In genomic region chr18:717003-717402, GRCh38 we compare ENCODE assay signal across 28 cellular contexts.
"Had no signal": no experiment of that assay in that cellular context is flagged by ENCODE, and none has a peak within 500 bp of the region (broad histone marks: within the 10 kb centered on the region; RNA-seq: fewer than 3 reads in every experiment).

No MANE protein-coding gene starts in this region.

- H3K4me2 ChIP-seq: SK-N-SH had no signal

- H3K4me1 Mint-ChIP-seq: nephron had no signal

- ATAC-seq: activated CD8-positive, alpha-beta memory T cell treated with anti-CD3 and anti-CD28 coated beads, Interleukin-2, amount 10 ng/mL, durations not matched to agents 7 days and 5 days; esophagus mucosa; heart left ventricle; lower lobe of right lung had no signal

- H3K27me3 ChIP-seq: breast epithelium, heart left ventricle, right lobe of liver, stomach, thyroid gland, upper lobe of left lung, vagina had no signal

- H3K36me3 ChIP-seq: breast epithelium, lower lobe of right lung, neutrophil, right lobe of liver, stomach, thyroid gland, upper lobe of left lung, vagina had no signal

- H3K27ac Mint-ChIP-seq: dendritic cell treated with granulocyte-macrophage colony-stimulating factor and Interleukin-4, amounts not matched to agents 40 ng/mL and 50 ng/mL, for 4 days; endodermal cell; nephron; T-helper 1 cell treated with Interleukin-12 subunit alpha and Interleukin-12 subunit beta and Interleukin-4 antibody, amounts not matched to agents 30 μg/mL and 1 μg/mL, for 36 hours had no signal

- DNase-seq: activated CD4-positive, alpha-beta T cell treated with anti-CD3 and anti-CD28 coated beads for 48 hours; activated CD4-positive, alpha-beta T cell treated with anti-CD3 and anti-CD28 coated beads, Interleukin-2, amount 50 U/mL, for 48 hours; activated CD8-positive, alpha-beta memory T cell treated with anti-CD3 and anti-CD28 coated beads, Interleukin-2, amount 10 ng/mL, durations not matched to agents 7 days and 5 days; central memory CD4-positive, alpha-beta T cell; endodermal cell; foreskin fibroblast; heart left ventricle; hypothalamus; lower lobe of right lung; mesendoderm; right lobe of liver; SK-N-SH; stimulated activated CD4-positive, alpha-beta T cell treated with anti-CD3 and anti-CD28 coated beads, Interleukin-2, amount 100 ng/mL, for 48 hours; stomach; SW 1271; T-helper 9 cell; thyroid gland; upper lobe of left lung had no signal

- H3K27me3 Mint-ChIP-seq: activated CD8-positive, alpha-beta memory T cell treated with anti-CD3 and anti-CD28 coated beads, Interleukin-2, amount 10 ng/mL, durations not matched to agents 7 days and 5 days had no signal

- H3K4me3 ChIP-seq: breast epithelium, heart left ventricle, lower lobe of right lung, right lobe of liver, stomach, thyroid gland, upper lobe of left lung, vagina had no signal

- H3K27ac ChIP-seq: breast epithelium, heart left ventricle, lower lobe of right lung, neutrophil, stomach, thyroid gland, upper lobe of left lung, vagina, VCaP had no signal

- H3K9me3 Mint-ChIP-seq: activated T-helper 2 cell treated with anti-CD3 and anti-CD28 coated beads, Interferon-gamma antibody, Interleukin-2, Interleukin-4, amounts not matched to agents 10 μg/mL and 5 μg/mL and 100 μg/mL, durations not matched to agents 14 hours and 24 hours and 36 hours; dendritic cell treated with granulocyte-macrophage colony-stimulating factor and Interleukin-4, amounts not matched to agents 40 ng/mL and 50 ng/mL, for 4 days; T-helper 1 cell treated with Interleukin-12 subunit alpha and Interleukin-12 subunit beta and Interleukin-4 antibody, amounts not matched to agents 30 μg/mL and 1 μg/mL, for 36 hours had no signal

- H3K4me3 Mint-ChIP-seq: activated CD8-positive, alpha-beta memory T cell treated with anti-CD3 and anti-CD28 coated beads, Interleukin-2, amount 10 ng/mL, durations not matched to agents 7 days and 5 days; dendritic cell treated with granulocyte-macrophage colony-stimulating factor and Interleukin-4, amounts not matched to agents 40 ng/mL and 50 ng/mL, for 4 days; endodermal cell; nephron; T-helper 1 cell treated with Interleukin-12 subunit alpha and Interleukin-12 subunit beta and Interleukin-4 antibody, amounts not matched to agents 30 μg/mL and 1 μg/mL, for 36 hours had no signal

- FAIRE-seq: TTC549 had no signal

- H3K4me1 ChIP-seq: breast epithelium, heart left ventricle, lower lobe of right lung, thyroid gland, upper lobe of left lung, vagina had no signal

- H3K9ac ChIP-seq: SK-N-SH had no signal

- H3K9me3 ChIP-seq: breast epithelium, lower lobe of right lung, neutrophil, right lobe of liver, SK-N-SH, stomach, thyroid gland, upper lobe of left lung, vagina had no signal
